31 cellular contexts compared by ENCODE assay signal in the genomic region with DNA sequence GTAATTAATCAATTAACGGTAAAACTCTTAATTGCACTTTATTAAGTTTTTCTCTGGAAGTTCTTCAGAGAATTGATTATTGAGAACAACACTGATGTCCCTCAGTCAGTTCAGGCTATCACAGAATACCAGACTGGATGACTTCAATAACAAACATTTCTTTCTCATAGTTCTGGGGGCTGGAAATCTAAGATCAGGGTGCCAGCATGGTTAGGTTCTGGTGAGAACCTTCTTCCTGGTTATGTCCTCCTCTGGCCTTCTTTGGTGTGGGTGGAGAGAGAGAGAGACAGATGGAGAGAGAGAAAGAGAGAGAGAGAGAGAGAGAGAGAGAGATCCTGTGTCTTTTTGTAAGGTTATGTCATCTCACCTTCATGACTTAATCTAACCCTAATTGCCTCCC.
"Had no signal": no experiment of that assay in that cellular context is flagged by ENCODE, and none has a peak within 500 bp of the region (broad histone marks: within the 10 kb centered on the region; RNA-seq: fewer than 3 reads in every experiment).

No MANE protein-coding gene starts in this region.

- H3K36me3 Mint-ChIP-seq: activated CD8-positive, alpha-beta memory T cell treated with anti-CD3 and anti-CD28 coated beads, Interleukin-2, amount 10 ng/mL, durations not matched to agents 7 days and 5 days; activated naive CD4-positive, alpha-beta T cell treated with anti-CD3 and anti-CD28 coated beads, Interleukin-2, amount 50 U/mL, for 24 hours; brain had no signal

- H3K36me3 ChIP-seq: adrenal gland, MG63, WERI-Rb-1 had no signal

- H3K4me3 Mint-ChIP-seq: activated CD4-positive, alpha-beta memory T cell treated with anti-CD3 and anti-CD28 coated beads, Interleukin-2, amount 10 ng/mL, durations not matched to agents 7 days and 5 days; activated CD8-positive, alpha-beta memory T cell treated with anti-CD3 and anti-CD28 coated beads, Interleukin-2, amount 10 ng/mL, durations not matched to agents 7 days and 5 days; activated naive CD4-positive, alpha-beta T cell treated with anti-CD3 and anti-CD28 coated beads, Interleukin-2, amount 50 U/mL, for 24 hours; activated T-cell treated with anti-CD3 and anti-CD28 coated beads, Interleukin-2, amount 50 U/mL, for 72 hours; activated T-helper 17 cell treated with anti-CD3 and anti-CD28 coated beads, Interleukin-2, amount 50 U/mL, for 72 hours; brain had no signal

- H3K4me1 Mint-ChIP-seq: activated CD4-positive, alpha-beta memory T cell treated with anti-CD3 and anti-CD28 coated beads, Interleukin-2, amount 10 ng/mL, durations not matched to agents 7 days and 5 days; activated CD8-positive, alpha-beta memory T cell treated with anti-CD3 and anti-CD28 coated beads, Interleukin-2, amount 10 ng/mL, durations not matched to agents 7 days and 5 days; activated naive CD4-positive, alpha-beta T cell treated with anti-CD3 and anti-CD28 coated beads, Interleukin-2, amount 50 U/mL, for 24 hours; activated T-helper 17 cell treated with anti-CD3 and anti-CD28 coated beads, Interleukin-2, amount 50 U/mL, for 72 hours; brain had no signal

- DNase-seq: activated CD4-positive, alpha-beta memory T cell treated with anti-CD3 and anti-CD28 coated beads, Interleukin-2, amount 10 ng/mL, durations not matched to agents 7 days and 5 days; activated CD4-positive, alpha-beta T cell treated with anti-CD3 and anti-CD28 coated beads for 1 hour; activated CD4-positive, alpha-beta T cell treated with anti-CD3 and anti-CD28 coated beads for 48 hours; activated CD4-positive, CD25-positive, alpha-beta regulatory T cell; activated CD8-positive, alpha-beta memory T cell treated with anti-CD3 and anti-CD28 coated beads for 24 hours; activated CD8-positive, alpha-beta memory T cell treated with anti-CD3 and anti-CD28 coated beads, Interleukin-2, amount 10 ng/mL, durations not matched to agents 7 days and 5 days; activated gamma-delta T cell; activated naive CD4-positive, alpha-beta T cell treated with Interleukin-2 at 50 U/mL for 16 hours; activated T-cell treated with anti-CD3 and anti-CD28 coated beads, Interleukin-2, amount 50 U/mL, for 1 hour; activated T-cell treated with anti-CD3 and anti-CD28 coated beads, Interleukin-2, amount 50 U/mL, for 72 hours; adrenal gland; central memory CD4-positive, alpha-beta T cell; Kasumi-1; NCI-H1048; NCI-H1105 treated with DMSO at 0.1 percent for 48 hours; NCI-H1436 treated with DMSO at 0.1 percent for 48 hours; NCI-H1694 treated with DMSO at 0.1 percent for 48 hours; NCI-H2029; NCI-H345; NCI-H524 treated with DMSO at 0.1 percent for 48 hours; NCI-H748 treated with DMSO at 0.1 percent for 48 hours; NK-92 treated with Interleukin-12 subunit alpha and Interleukin-12 subunit beta, amount 100 ng/mL, for 24 hours; OCI-M1; Right ventricle myocardium superior; T1000; WERI-Rb-1 had no signal

- H3K4me3 ChIP-seq: adrenal gland, MG63, SK-N-MC had no signal

- H3K27ac Mint-ChIP-seq: activated CD4-positive, alpha-beta memory T cell treated with anti-CD3 and anti-CD28 coated beads, Interleukin-2, amount 10 ng/mL, durations not matched to agents 7 days and 5 days; activated CD8-positive, alpha-beta memory T cell treated with anti-CD3 and anti-CD28 coated beads, Interleukin-2, amount 10 ng/mL, durations not matched to agents 7 days and 5 days; activated naive CD4-positive, alpha-beta T cell treated with anti-CD3 and anti-CD28 coated beads, Interleukin-2, amount 50 U/mL, for 24 hours; activated T-cell treated with anti-CD3 and anti-CD28 coated beads, Interleukin-2, amount 50 U/mL, for 72 hours; activated T-helper 17 cell treated with anti-CD3 and anti-CD28 coated beads, Interleukin-2, amount 50 U/mL, for 72 hours had no signal

- ATAC-seq: activated CD8-positive, alpha-beta memory T cell treated with anti-CD3 and anti-CD28 coated beads, Interleukin-2, amount 10 ng/mL, durations not matched to agents 7 days and 5 days; activated T-cell treated with anti-CD3 and anti-CD28 coated beads, Interleukin-2, amount 50 U/mL, for 72 hours; activated T-helper 17 cell treated with anti-CD3 and anti-CD28 coated beads, Interleukin-2, amount 50 U/mL, for 72 hours had no signal

- H3K9me3 Mint-ChIP-seq: activated CD4-positive, alpha-beta memory T cell treated with anti-CD3 and anti-CD28 coated beads, Interleukin-2, amount 10 ng/mL, durations not matched to agents 7 days and 5 days; activated naive CD4-positive, alpha-beta T cell treated with anti-CD3 and anti-CD28 coated beads, Interleukin-2, amount 50 U/mL, for 24 hours; activated T-cell treated with anti-CD3 and anti-CD28 coated beads, Interleukin-2, amount 50 U/mL, for 72 hours; activated T-helper 17 cell treated with anti-CD3 and anti-CD28 coated beads, Interleukin-2, amount 50 U/mL, for 72 hours had no signal

- H3K27ac ChIP-seq: adrenal gland, SK-N-MC, WERI-Rb-1 had no signal

- H3K9me3 ChIP-seq: adrenal gland, MG63 had no signal

- H3K27me3 ChIP-seq: adrenal gland, MG63 had no signal
